Comparison of ENCODE assay signal across 15 cellular contexts in the genomic region with DNA sequence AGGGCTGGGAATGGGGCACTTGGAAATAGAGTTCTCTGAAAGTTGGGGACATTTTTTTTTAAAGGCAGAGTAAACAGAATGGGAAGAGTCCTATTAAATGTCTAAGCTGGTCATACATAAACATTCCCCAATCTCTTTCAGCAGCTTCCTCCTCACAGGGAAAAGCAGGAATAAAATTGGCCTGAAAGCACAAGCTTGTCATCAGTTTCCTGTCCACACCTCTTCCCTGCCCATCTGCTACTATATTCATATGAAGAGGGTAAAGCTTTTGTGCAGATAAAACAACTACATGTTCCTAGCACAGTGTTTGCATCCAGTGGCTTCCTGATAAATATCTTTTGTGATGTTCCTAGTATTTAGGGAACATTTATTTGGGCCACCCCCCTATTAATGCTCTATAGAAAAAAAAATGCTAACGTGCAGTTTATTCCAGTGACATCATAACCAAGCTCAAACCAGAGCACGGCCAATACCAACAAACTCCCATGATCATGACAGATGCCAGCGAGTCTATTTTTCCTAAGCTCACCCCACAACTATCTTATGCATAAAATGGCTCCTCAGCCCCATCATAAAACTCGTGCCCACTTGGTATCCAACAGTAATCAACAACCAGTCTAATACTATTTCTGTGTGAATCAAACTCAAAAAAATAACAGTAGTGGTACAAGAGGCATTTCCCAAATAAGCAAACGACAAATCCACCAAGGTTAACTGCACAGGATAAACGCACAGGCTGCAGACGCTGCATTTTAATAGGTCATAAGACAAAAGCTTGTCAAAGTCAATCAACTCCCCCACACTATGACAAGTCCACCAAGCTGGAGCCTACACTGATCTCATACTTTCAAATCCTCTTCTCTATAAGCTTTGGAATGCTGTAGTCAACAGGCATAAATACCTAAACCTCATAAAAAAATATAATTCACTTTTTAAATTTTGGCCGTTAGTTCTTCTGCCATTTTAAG.
DNase-seq lines count a peak whose midpoint lies in the region; ATAC-seq, FAIRE-seq and TF ChIP-seq lines count a peak whose summit lies in the region.
"Had no signal": no experiment of that assay in that cellular context is flagged by ENCODE, and none has a peak within 500 bp of the region (broad histone marks: within the 10 kb centered on the region; RNA-seq: fewer than 3 reads in every experiment).

No MANE protein-coding gene starts in this region.

- TF ChIP-seq POLR2A in IMR-90 (IDR thresholded peaks at IDR 0.05; ENCODE audit: low read depth, low read length) = no peak
- no peak for TF ChIP-seq POLR2A in HepG2 (IDR thresholded peaks at IDR 0.05; ENCODE audit: insufficient read depth in 1 of 2, low read depth in 2 of 2, low read length in 2 of 2)

- H3K9me1 ChIP-seq in IMR-90 (ENCODE audit: insufficient read depth, low read length) = peaks cover 19% of the 10 kb centered on the region

- no TSS peak for BruUV-seq in IMR-90 (replicated peaks; lab: Mats Ljungman, UMichigan)
- no TSS peak for BruUV-seq in HepG2 (replicated peaks; lab: Mats Ljungman, UMichigan)

- H4K8ac ChIP-seq in IMR-90 (ENCODE audit: low read depth in 2 of 2, low read length in 2 of 2) = peak overlapping the region in 1 of 2 experiments; percentile 23; a peak in 1 of 4 replicates

- no peaks in the 10 kb centered on the region; the same call in 1 of the 2 replicates for H3K36me3 ChIP-seq in IMR-90 (ENCODE audit: control insufficient read depth, insufficient read depth, low read length)
- H3K36me3 ChIP-seq in HepG2 (replicated peaks in 1 of 2; ENCODE audit: control insufficient read depth in 1 of 2, insufficient read depth in 2 of 2, low read length in 2 of 2) = no peaks in the 10 kb centered on the region; a peak in 2 of 5 replicates
- H3K36me3 ChIP-seq in thoracic aorta = no peaks in the 10 kb centered on the region
- H3K36me3 ChIP-seq in colonic mucosa = no peaks in the 10 kb centered on the region
- H3K36me3 ChIP-seq in CD4-positive, alpha-beta memory T cell (ENCODE audit: insufficient read depth, low read length) = no peaks in the 10 kb centered on the region
- H3K36me3 ChIP-seq: pancreas had no signal

- peak overlapping the region; percentile 82 for H3K23ac ChIP-seq in IMR-90 (ENCODE audit: low read depth, low read length)

- H4K20me1 ChIP-seq in IMR-90 (ENCODE audit: insufficient read depth, low read length) (peaks cover 39% of the 10 kb centered on the region; the same call in 1 of the 2 replicates), HepG2 (ENCODE audit: insufficient read depth, low read length) (peaks cover 3% of the 10 kb centered on the region; the same call in 1 of the 2 replicates)

- peak overlapping the region; percentile 39 for H2BK120ac ChIP-seq in IMR-90 (ENCODE audit: low read depth, low read length)

- peak overlapping the region; percentile 99 for H3K4me2 ChIP-seq in IMR-90 (ENCODE audit: low read depth, low read length)
- no peak overlapping the region for H3K4me2 ChIP-seq in HepG2 (ENCODE audit: low read depth, low read length)

- H3K56ac ChIP-seq in IMR-90 (ENCODE audit: extremely low read depth, insufficient read depth, low read length) = no peak overlapping the region

- POLR2A ChIA-PET in IMR-90 (lab: Charles Lee; ENCODE audit: unreplicated experiment) = no interaction called here
- POLR2A ChIA-PET in HepG2 (lab: Yijun Ruan, JAX) = interaction anchor here (0.6 to 1.6 kb wide), 2 partner anchors 67 to 71 kb away, joined by 3 to 4 read pairs; no protein-coding TSS in a partner anchor
- POLR2A ChIA-PET in activated CD8-positive, alpha-beta T cell treated with anti-CD3 and anti-CD28 coated beads for 36 hours (lab: Charles Lee) = no interaction called here
- POLR2A ChIA-PET in CD4-positive, alpha-beta memory T cell (lab: Charles Lee; ENCODE audit: partially characterized antibody) = no interaction called here

- H2AK5ac ChIP-seq in IMR-90 (ENCODE audit: low read depth, low read length) = no peak overlapping the region; the same call in 1 of the 2 replicates

- H3K4me1 ChIP-seq in IMR-90 (ENCODE audit: control insufficient read depth, insufficient read depth, low read length) (peaks cover 30% of the 10 kb centered on the region), HepG2 (ENCODE audit: insufficient read depth, low read length) (peaks cover 44% of the 10 kb centered on the region), thoracic aorta (ENCODE audit: control insufficient read depth in 1 of 2, low read depth in 2 of 2) (peaks cover 31 to 60% of the 10 kb centered on the region in 2 donors), colonic mucosa (no peaks in the 10 kb centered on the region)
- H3K4me1 ChIP-seq in CD4-positive, alpha-beta memory T cell (ENCODE audit: insufficient read depth, low read length) = no peaks in the 10 kb centered on the region

- H2BK15ac ChIP-seq in IMR-90 (ENCODE audit: low read depth, low read length) = 0 out of 3 replicates have a peak overlapping the region, but pooled peaks have one; percentile 19

- intact Hi-C loops in IMR-90 (cut with micrococcal nuclease) = loop anchor here (2.0 to 5.0 kb wide), 2 partner anchors 60 to 93 kb away; no protein-coding TSS in a partner anchor
- intact Hi-C loops in HepG2 (cut with micrococcal nuclease; ENCODE audit: unreplicated experiment) = no loop called here
- intact Hi-C loops in colonic mucosa (cut with DNase I) = no loop called here
- intact Hi-C loops in activated CD8-positive, alpha-beta T cell treated with anti-CD3 and anti-CD28 coated beads for 36 hours (cut with micrococcal nuclease) = no loop called here
- intact Hi-C loops in CD4-positive, alpha-beta memory T cell (cut with micrococcal nuclease) = no loop called here

- H3K14ac ChIP-seq in IMR-90 (replicated peaks; ENCODE audit: low read depth, low read length) = peak overlapping the region; percentile 83

- no peaks in the 10 kb centered on the region for H3K27me3 Mint-ChIP-seq in activated CD8-positive, alpha-beta T cell treated with anti-CD3 and anti-CD28 coated beads for 36 hours
- H3K27me3 Mint-ChIP-seq in CD4-positive, alpha-beta memory T cell = no peaks in the 10 kb centered on the region

- FAIRE-seq in HepG2 (lab: Jason Lieb, UNC) = no peak
- FAIRE-seq: endometrium, islet of Langerhans, pancreas had no signal

- peaks cover 32 to 80% of the 10 kb centered on the region in 2 experiments for H3K79me1 ChIP-seq in IMR-90 (ENCODE audit: low read depth in 1 of 2, low read length in 2 of 2)

- H2BK20ac ChIP-seq in IMR-90 (ENCODE audit: low read depth, low read length) = peak overlapping the region; percentile 31; the same call in 1 of the 2 replicates

- H3K4me3 ChIP-seq in IMR-90 (ENCODE audit: insufficient read depth, low read depth, low read length) = no peak overlapping the region
- H3K4me3 ChIP-seq in HepG2 (replicated peaks in 1 of 3; ENCODE audit: insufficient read depth in 1 of 3, low read depth in 2 of 3, low read length in 3 of 3) = no peak overlapping the region
- peak overlapping the region; percentile 68 for H3K4me3 ChIP-seq in thoracic aorta
- H3K4me3 ChIP-seq in colonic mucosa = no peak overlapping the region
- no peak overlapping the region for H3K4me3 ChIP-seq in CD4-positive, alpha-beta memory T cell (ENCODE audit: low read length in 2 of 2)
- H3K4me3 ChIP-seq: pancreas had no signal

- H4K5ac ChIP-seq in IMR-90 (ENCODE audit: low read depth, low read length) = peak overlapping the region; percentile 64

- H3K9ac ChIP-seq in IMR-90 (ENCODE audit: low read depth, low read length) (no peak overlapping the region; the same call in 1 of the 2 replicates), HepG2 (ENCODE audit: insufficient read depth, low read depth, low read length) (no peak overlapping the region), colonic mucosa (ENCODE audit: low read depth in 2 of 2, low read length in 2 of 2) (no peak overlapping the region)

- no peak for TF ChIP-seq EP300 in HepG2 (IDR thresholded peaks at IDR 0.05; ENCODE audit: low read depth in 2 of 2, low read length in 2 of 2)
- TF ChIP-seq EP300 in HepG2 (CRISPR knock-in tag; IDR thresholded peaks at IDR 0.05; ENCODE audit: borderline replicate concordance) = no peak

- peak overlapping the region; percentile 6 for H2AK9ac ChIP-seq in IMR-90 (replicated peaks; ENCODE audit: low read depth, low read length, poor library complexity)

- peak overlapping the region; percentile 93 for H3K18ac ChIP-seq in IMR-90 (ENCODE audit: low read depth, low read length)

- 62% methylated on average over 4 of the region's 8 CpGs; no CpG with 5 or more reads in 1 of the 2 experiments for WGBS in IMR-90 (ENCODE audit: extremely low coverage in 2 of 2, insufficient read length in 1 of 2), 2 experiments
- WGBS in HepG2 (ENCODE audit: low lambda C conversion rate) = 98% methylated on average over 8 of the region's 8 CpGs

- CTCF ChIA-PET in IMR-90 (lab: Yijun Ruan, JAX) (interaction anchor here (0.7 to 1.0 kb wide), 3 partner anchors 7 to 790 kb away, joined by 3 to 10 read pairs (median 6); no protein-coding TSS in a partner anchor), HepG2 (lab: Yijun Ruan, JAX; ENCODE audit: low intra/inter-chr PET ratio, low total read pairs) (no interaction called here)
- CTCF ChIA-PET in activated CD8-positive, alpha-beta T cell treated with anti-CD3 and anti-CD28 coated beads for 36 hours (lab: Charles Lee) = interaction anchor here (1.0 to 1.5 kb wide), 2 partner anchors 39 to 83 kb away, joined by 4 to 5 read pairs; no protein-coding TSS in a partner anchor
- CTCF ChIA-PET in CD4-positive, alpha-beta memory T cell (lab: Charles Lee; ENCODE audit: partially characterized antibody) = no interaction called here

- TF ChIP-seq RAD21 in IMR-90 (IDR thresholded peaks at IDR 0.05; ENCODE audit: low read length) (no peak), HepG2 (CRISPR knock-in tag; IDR thresholded peaks at IDR 0.05) (no peak)

- H3K4ac ChIP-seq in IMR-90 (ENCODE audit: low read depth, low read length) = peak overlapping the region; percentile 49

- peak overlapping the region; percentile 46; the same call in 1 of the 2 replicates for H3K27ac ChIP-seq in IMR-90 (ENCODE audit: insufficient read depth, low read length)
- H3K27ac ChIP-seq in HepG2 (ENCODE audit: extremely low read length, insufficient read depth, low read length) = no peak overlapping the region
- peak overlapping the region in 1 of 2 donors; percentile 61 for H3K27ac ChIP-seq in thoracic aorta
- no peak overlapping the region for H3K27ac ChIP-seq in colonic mucosa
- no peak overlapping the region for H3K27ac ChIP-seq in CD4-positive, alpha-beta memory T cell (ENCODE audit: low read depth, low read length)
- H3K27ac ChIP-seq: pancreas had no signal

- dilution Hi-C loops in IMR-90 (cut with HindIII; ENCODE audit: low sequenced_read_pairs, unreplicated experiment) = no loop called here

- peaks cover 65% of the 10 kb centered on the region for H3K79me2 ChIP-seq in HepG2 (ENCODE audit: insufficient read depth, low read length)

- H3K9me3 Mint-ChIP-seq in activated CD8-positive, alpha-beta T cell treated with anti-CD3 and anti-CD28 coated beads for 36 hours = no peaks in the 10 kb centered on the region
- peaks cover 0 to 3% (median 0%) of the 10 kb centered on the region in 8 donors for H3K9me3 Mint-ChIP-seq in CD4-positive, alpha-beta memory T cell

- DNase-seq in IMR-90 = peak; percentile 50
- peak; percentile 61 for DNase-seq in dermis blood vessel endothelial cell
- no peak for DNase-seq in HepG2 (ENCODE audit: low spot score)
- no peak for DNase-seq in thoracic aorta (ENCODE audit: low spot score)
- DNase-seq in colonic mucosa = no peak
- no peak for DNase-seq in activated CD8-positive, alpha-beta T cell treated with anti-CD3 and anti-CD28 coated beads for 36 hours
- DNase-seq in CD4-positive, alpha-beta memory T cell = no peak
- DNase-seq: activated CD4-positive, CD25-positive, alpha-beta regulatory T cell treated with anti-CD3 and anti-CD28 coated beads, Interleukin-2, amount 50 U/mL, for 72 hours; activated naive CD4-positive, alpha-beta T cell treated with Interleukin-2 at 50 U/mL for 16 hours; NCI-H2107; pancreas; RPMI8226 had no signal

- H3K4me1 Mint-ChIP-seq in activated CD8-positive, alpha-beta T cell treated with anti-CD3 and anti-CD28 coated beads for 36 hours (ENCODE audit: low read depth) = peaks cover 9% of the 10 kb centered on the region
- H3K4me1 Mint-ChIP-seq in CD4-positive, alpha-beta memory T cell = peaks cover 0 to 3% (median 0%) of the 10 kb centered on the region in 4 donors

- ATAC-seq in IMR-90 (ENCODE audit: low read depth) (no peak), HepG2 (no peak), thoracic aorta (ENCODE audit: insufficient number of reproducible peaks, low FRiP score, low read depth) (no peak), HG03521 (IDR thresholded peaks at IDR 0.05; ENCODE audit: unreplicated experiment) (no peak)
- no peak for ATAC-seq in activated CD8-positive, alpha-beta T cell treated with anti-CD3 and anti-CD28 coated beads for 36 hours

- no peaks in the 10 kb centered on the region for H3K36me3 Mint-ChIP-seq in activated CD8-positive, alpha-beta T cell treated with anti-CD3 and anti-CD28 coated beads for 36 hours (ENCODE audit: low read depth)
- no peaks in the 10 kb centered on the region for H3K36me3 Mint-ChIP-seq in CD4-positive, alpha-beta memory T cell

- H2BK5ac ChIP-seq in IMR-90 (ENCODE audit: low read depth, low read length, poor library complexity, severe bottlenecking) = peak overlapping the region; percentile 90

- H3K27me3 ChIP-seq in IMR-90 (ENCODE audit: control insufficient read depth, insufficient read depth, low read length) (no peaks in the 10 kb centered on the region), HepG2 (ENCODE audit: control insufficient read depth in 1 of 2, insufficient read depth in 2 of 2, low read length in 2 of 2) (no peaks in the 10 kb centered on the region), thoracic aorta (replicated peaks; ENCODE audit: insufficient read depth) (no peaks in the 10 kb centered on the region), colonic mucosa (no peaks in the 10 kb centered on the region)
- no peaks in the 10 kb centered on the region for H3K27me3 ChIP-seq in CD4-positive, alpha-beta memory T cell (ENCODE audit: insufficient read depth, low read length)
- H3K27me3 ChIP-seq: pancreas had no signal

- no peak overlapping the region for H3K27ac Mint-ChIP-seq in activated CD8-positive, alpha-beta T cell treated with anti-CD3 and anti-CD28 coated beads for 36 hours
- H3K27ac Mint-ChIP-seq in CD4-positive, alpha-beta memory T cell = no peak overlapping the region

- H4K91ac ChIP-seq in IMR-90 (ENCODE audit: insufficient read depth, low read depth, low read length) = peak overlapping the region; percentile 25

- H2AFZ ChIP-seq in IMR-90 (replicated peaks; ENCODE audit: low read length, poor library complexity) = no peak overlapping the region
- H2AFZ ChIP-seq in HepG2 (ENCODE audit: low read length) = no peak overlapping the region

- H3K4me3 Mint-ChIP-seq in activated CD8-positive, alpha-beta T cell treated with anti-CD3 and anti-CD28 coated beads for 36 hours = no peak overlapping the region
- no peak overlapping the region for H3K4me3 Mint-ChIP-seq in CD4-positive, alpha-beta memory T cell

- TF ChIP-seq CTCF in IMR-90 (conservative IDR thresholded peaks at IDR 0.05; ENCODE audit: low read depth, low read length) (no peak), HepG2 (CRISPR knock-in tag; IDR thresholded peaks at IDR 0.05) (no peak), thoracic aorta (IDR thresholded peaks at IDR 0.05) (no peak), colonic mucosa (IDR thresholded peaks at IDR 0.05) (no peak)
- TF ChIP-seq CTCF in activated CD8-positive, alpha-beta T cell treated with anti-CD3 and anti-CD28 coated beads for 36 hours (IDR thresholded peaks at IDR 0.05) = no peak

- H3K9me3 ChIP-seq in IMR-90 (ENCODE audit: control insufficient read depth, insufficient read depth, low read length) = no peaks in the 10 kb centered on the region
- H3K9me3 ChIP-seq in HepG2 (ENCODE audit: low read length) = no peaks in the 10 kb centered on the region
- H3K9me3 ChIP-seq in thoracic aorta = no peaks in the 10 kb centered on the region
- H3K9me3 ChIP-seq in colonic mucosa = no peaks in the 10 kb centered on the region
- no peaks in the 10 kb centered on the region for H3K9me3 ChIP-seq in CD4-positive, alpha-beta memory T cell (ENCODE audit: control insufficient read depth in 1 of 2, low read length in 2 of 2)
- H3K9me3 ChIP-seq: pancreas had no signal

- in situ Hi-C loops in IMR-90 (cut with MboI; ENCODE audit: low sequenced_read_pairs) (no loop called here), HepG2 (cut with HindIII; ENCODE audit: extremely low pct_ligation_motif_present, low pct_unique_long_range_greater_than_20kb) (no loop called here)

Comparison
In these comparisons a context has a peak if more than half of its experiments do, and no peak if none do; other contexts are left out.
1. DNase-seq: peak in IMR-90 (single experiment) and dermis blood vessel endothelial cell (single experiment); none in HepG2 (single experiment), thoracic aorta (single experiment), colonic mucosa (single experiment), activated CD8-positive, alpha-beta T cell treated with anti-CD3 and anti-CD28 coated beads for 36 hours (single experiment) and CD4-positive, alpha-beta memory T cell (0 of 5).
2. CTCF ChIA-PET loops: an anchor here in IMR-90 (0.7 to 1.0 kb wide) and activated CD8-positive, alpha-beta T cell treated with anti-CD3 and anti-CD28 coated beads for 36 hours (1.0 to 1.5 kb wide); none called in HepG2 and CD4-positive, alpha-beta memory T cell.